In genomic region chr1:17572264-17572985, GRCh38 we compare ENCODE assay signal across 12 cellular contexts. TPM values are rescaled to one million over a fixed set of nuclear protein-coding genes. Genes with fewer than 3 reads are reported as not detected.
A peak's percentile ranks its signal among the peaks of the same experiment; 100 is the strongest.
DNase-seq lines count a peak whose midpoint lies in the region; ATAC-seq, FAIRE-seq and TF ChIP-seq lines count a peak whose summit lies in the region.
"Had no signal": no experiment of that assay in that cellular context is flagged by ENCODE, and none has a peak within 500 bp of the region (broad histone marks: within the 10 kb centered on the region; RNA-seq: fewer than 3 reads in every experiment).

No MANE protein-coding gene starts in this region.

- H3K27me3 ChIP-seq in SK-N-SH (ENCODE audit: insufficient read depth) (no peaks in the 10 kb centered on the region), gastroesophageal sphincter (no peaks in the 10 kb centered on the region), small intestine (ENCODE audit: control insufficient read depth in 2 of 2, insufficient read depth in 2 of 2, low read length in 2 of 2) (no peaks in the 10 kb centered on the region)

- H3F3A ChIP-seq in SK-N-SH (replicated peaks; ENCODE audit: insufficient read depth), result peaks cover 13% of the 10 kb centered on the region

- H3K36me3 ChIP-seq in SK-N-SH (replicated peaks in 1 of 2; ENCODE audit: control insufficient read depth in 1 of 2, insufficient read depth in 2 of 2, low read length in 1 of 2) (no peaks in the 10 kb centered on the region), OCI-LY7 (ENCODE audit: insufficient read depth, low read length) (no peaks in the 10 kb centered on the region), gastroesophageal sphincter (no peaks in the 10 kb centered on the region), small intestine (ENCODE audit: control insufficient read depth in 2 of 2, insufficient read depth in 2 of 2, low read length in 2 of 2) (no peaks in the 10 kb centered on the region)

- TF ChIP-seq RAD21 in SK-N-SH (IDR thresholded peaks at IDR 0.05; ENCODE audit: low read length), result no peak; the same call in 1 of the 2 replicates

- CTCF ChIA-PET in SK-N-SH (lab: Yijun Ruan, JAX) (interaction anchor here (0.6 to 5.8 kb wide), 17 partner anchors 8 to 181 kb away, joined by 3 to 42 read pairs (median 3); no protein-coding TSS in a partner anchor), OCI-LY7 (lab: Charles Lee; ENCODE audit: unreplicated experiment) (interaction anchor here (1.4 kb wide), 1 partner anchor 9 kb away, joined by 5 read pairs; no protein-coding TSS in a partner anchor)

- H3K79me2 ChIP-seq in SK-N-SH (ENCODE audit: insufficient read depth) (peaks cover 52% of the 10 kb centered on the region), OCI-LY7 (ENCODE audit: insufficient read depth, low read depth, low read length) (no peaks in the 10 kb centered on the region)

- TF ChIP-seq CTCF in SK-N-SH (IDR thresholded peaks at IDR 0.05) (peak; percentile 40), OCI-LY7 (conservative IDR thresholded peaks at IDR 0.05; ENCODE audit: low read length) (peak; percentile 69), gastroesophageal sphincter (IDR thresholded peaks at IDR 0.05) (no peak)

- H3K9me3 ChIP-seq in SK-N-SH (no peaks in the 10 kb centered on the region), OCI-LY7 (ENCODE audit: low read length) (no peaks in the 10 kb centered on the region), gastroesophageal sphincter (no peaks in the 10 kb centered on the region), small intestine (ENCODE audit: control insufficient read depth, low read depth) (no peaks in the 10 kb centered on the region)

- no peak overlapping the region for H3K27ac ChIP-seq in SK-N-SH (ENCODE audit: low read depth in 2 of 2, low read length in 1 of 2)
- no peak overlapping the region for H3K27ac ChIP-seq in OCI-LY7 (ENCODE audit: low read depth, low read length, poor library complexity, severe bottlenecking)
- peak overlapping the region in 3 of 4 donors; percentile 92 to 97 (median 95) for H3K27ac ChIP-seq in gastroesophageal sphincter
- peak overlapping the region in 1 of 2 donors; percentile 67 for H3K27ac ChIP-seq in small intestine (ENCODE audit: low read depth in 1 of 2, low read length in 1 of 2)

- no peak for FAIRE-seq in small intestine (lab: Jason Lieb, UNC)
- FAIRE-seq: astrocyte had no signal

- POLR2A ChIA-PET in SK-N-SH (lab: Yijun Ruan, JAX) (interaction anchor here (1.4 kb wide), 1 partner anchor 15 kb away, joined by 3 read pairs; no protein-coding TSS in a partner anchor), OCI-LY7 (lab: Charles Lee) (interaction anchor here (0.5 to 0.6 kb wide), 2 partner anchors 16 to 1970 kb away, joined by 3 to 6 read pairs; no protein-coding TSS in a partner anchor)

- no TSS peak for BruUV-seq in OCI-LY7 (replicated peaks; lab: Mats Ljungman, UMichigan)

- H2AFZ ChIP-seq in SK-N-SH (ENCODE audit: low read depth), result no peak overlapping the region
- no peak overlapping the region for H2AFZ ChIP-seq in OCI-LY7 (ENCODE audit: low read length)

- H4K20me1 ChIP-seq in SK-N-SH (ENCODE audit: insufficient read depth) (peaks cover 6% of the 10 kb centered on the region; the same call in 1 of the 2 replicates), OCI-LY7 (ENCODE audit: insufficient read depth, low read length) (no peaks in the 10 kb centered on the region)

- intact Hi-C loops in OCI-LY7 (cut with micrococcal nuclease; ENCODE audit: unreplicated experiment), result loop anchor here (1.0 kb wide), 1 partner anchor 70 kb away; no protein-coding TSS in a partner anchor

- TF ChIP-seq EP300 in SK-N-SH (IDR thresholded peaks at IDR 0.05; ENCODE audit: borderline replicate concordance in 1 of 2, low read depth in 1 of 2, low read length in 1 of 2), result no peak
- TF ChIP-seq EP300 in gastroesophageal sphincter (IDR thresholded peaks at IDR 0.05), result no peak

- DNase-seq in SK-N-SH (no peak), OCI-LY7 (ENCODE audit: low spot score) (peak; percentile 54), small intestine (peak; percentile 43), NCI-H526 treated with DMSO at 0.1 percent for 48 hours (lab: John Stamatoyannopoulos, UW) (no peak), NCI-H1417 (lab: John Stamatoyannopoulos, UW) (no peak)
- no peak for DNase-seq in stimulated activated CD8-positive, alpha-beta memory T cell treated with anti-CD3 and anti-CD28 coated beads, Interleukin-4, amount 100 ng/mL, for 48 hours
- DNase-seq: ACHN; hippocampal formation; NK-92 treated with Interleukin-12 subunit alpha and Interleukin-12 subunit beta, amount 100 ng/mL, for 24 hours had no signal

- 99% methylated on average over 9 of the region's 9 CpGs for WGBS in SK-N-SH (ENCODE audit: low lambda C conversion rate)
- WGBS in gastroesophageal sphincter (ENCODE audit: low coverage in 1 of 2), 2 donors, result no CpG with 5 or more reads among the region's 9 CpGs
- WGBS in small intestine, 3 donors, result 62 to 78% (median 71%) methylated on average over 9 of the region's 9 CpGs

- H3K4me3 ChIP-seq in SK-N-SH (ENCODE audit: low read depth in 2 of 2, low read length in 1 of 2) (no peak overlapping the region), OCI-LY7 (ENCODE audit: low read depth, low read length, poor library complexity, severe bottlenecking) (no peak overlapping the region), gastroesophageal sphincter (no peak overlapping the region), small intestine (ENCODE audit: low read depth in 1 of 2, low read length in 2 of 2) (no peak overlapping the region)

- H3K4me2 ChIP-seq in SK-N-SH, result no peak overlapping the region
- no peak overlapping the region for H3K4me2 ChIP-seq in OCI-LY7 (ENCODE audit: low read length)

- no peak for TF ChIP-seq POLR2A in gastroesophageal sphincter (IDR thresholded peaks at IDR 0.05)

- no peak overlapping the region for H3K9ac ChIP-seq in SK-N-SH

- H3K4me1 ChIP-seq in SK-N-SH (ENCODE audit: control insufficient read depth in 1 of 2, insufficient read depth in 2 of 2, low read depth in 1 of 2, low read length in 1 of 2) (peaks cover 12 to 41% of the 10 kb centered on the region in 2 experiments; a peak in 3 of 4 replicates), OCI-LY7 (ENCODE audit: insufficient read depth, low read length, poor library complexity, severe bottlenecking) (no peaks in the 10 kb centered on the region), gastroesophageal sphincter (peaks cover 18 to 99% (median 76%) of the 10 kb centered on the region in 3 donors), small intestine (ENCODE audit: control insufficient read depth in 2 of 2, insufficient read depth in 1 of 2, low read depth in 1 of 2, low read length in 1 of 2) (peaks cover 0 to 6% of the 10 kb centered on the region in 2 donors)

- H3K9me2 ChIP-seq in SK-N-SH (no peaks in the 10 kb centered on the region), OCI-LY7 (ENCODE audit: insufficient read depth, low read length) (no peaks in the 10 kb centered on the region)

- ATAC-seq in SK-N-SH treated with all-trans-retinoic acid at 6 μM for 48 hours (no peak), gastroesophageal sphincter (no peak)

TF ChIP-seq in SK-N-SH, 30 proteins besides CTCF, POLR2A, EP300 and RAD21:
- no peak for TF ChIP-seq RXRA (IDR thresholded peaks at IDR 0.05; ENCODE audit: borderline replicate concordance, low read depth)
- 0 out of 2 replicates have a peak, but pooled peaks have one; percentile 7 for TF ChIP-seq SMC3 (IDR thresholded peaks at IDR 0.05; ENCODE audit: low read depth, low read length)

TF ChIP-seq in SK-N-SH treated with all-trans-retinoic acid at 6 μM for 48 hours, 23 proteins besides CTCF, POLR2A, EP300 and RAD21:
- TF ChIP-seq RARB (CRISPR knock-in tag; IDR thresholded peaks at IDR 0.05), result no peak
- TF ChIP-seq, protein P1, sequence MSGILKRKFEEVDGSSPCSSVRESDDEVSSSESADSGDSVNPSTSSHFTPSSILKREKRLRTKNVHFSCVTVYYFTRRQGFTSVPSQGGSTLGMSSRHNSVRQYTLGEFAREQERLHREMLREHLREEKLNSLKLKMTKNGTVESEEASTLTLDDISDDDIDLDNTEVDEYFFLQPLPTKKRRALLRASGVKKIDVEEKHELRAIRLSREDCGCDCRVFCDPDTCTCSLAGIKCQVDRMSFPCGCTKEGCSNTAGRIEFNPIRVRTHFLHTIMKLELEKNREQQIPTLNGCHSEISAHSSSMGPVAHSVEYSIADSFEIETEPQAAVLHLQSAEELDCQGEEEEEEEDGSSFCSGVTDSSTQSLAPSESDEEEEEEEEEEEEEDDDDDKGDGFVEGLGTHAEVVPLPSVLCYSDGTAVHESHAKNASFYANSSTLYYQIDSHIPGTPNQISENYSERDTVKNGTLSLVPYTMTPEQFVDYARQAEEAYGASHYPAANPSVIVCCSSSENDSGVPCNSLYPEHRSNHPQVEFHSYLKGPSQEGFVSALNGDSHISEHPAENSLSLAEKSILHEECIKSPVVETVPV (CRISPR knock-in tag; IDR thresholded peaks at IDR 0.05), result no peak
- TF ChIP-seq OSR1 (CRISPR knock-in tag; IDR thresholded peaks at IDR 0.05), result no peak
- TF ChIP-seq ZC3H10 (CRISPR knock-in tag; IDR thresholded peaks at IDR 0.05), result no peak
- TF ChIP-seq ESRRG (CRISPR knock-in tag; IDR thresholded peaks at IDR 0.05), result no peak
- no peak for TF ChIP-seq TOX (CRISPR knock-in tag; IDR thresholded peaks at IDR 0.05; ENCODE audit: borderline replicate concordance)
- TF ChIP-seq PPARA (CRISPR knock-in tag; IDR thresholded peaks at IDR 0.05; ENCODE audit: borderline replicate concordance), result no peak

RNA-seq across cellular contexts. Expression of gene ARHGEF10L, which starts 32.9 kb away (rescaled TPM):
- polyA plus RNA-seq in SK-N-SH (2012; rRNA removed), result 12.5 and 12.6 TPM in 2 replicates
- 3.7 and 6.3 TPM in 2 replicates for polyA plus RNA-seq in SK-N-SH (2012; cell fraction: cytosol; rRNA removed)
- polyA plus RNA-seq in SK-N-SH (2012; cell fraction: nucleus; rRNA removed), result 35.6 and 35.9 TPM in 2 replicates
- 0.39 TPM in 1 of 2 replicates, not detected in the other for total RNA-seq in OCI-LY7 (2014; rRNA removed; shearing (Covaris generic))
- 2.3 and 2.4 TPM in 2 replicates for total RNA-seq in OCI-LY7 (2022)
- total RNA-seq in gastroesophageal sphincter, result 10 to 100 TPM; 50.9 to 97.0 (median 80.3) TPM
- polyA plus RNA-seq in small intestine, result 10 to 100 TPM in 1 of 3 donors, 1 to 10 TPM in 2; 5.6 to 62.1 (median 7.8) TPM

Comparison
In these comparisons a context has a peak if more than half of its experiments do, and no peak if none do; other contexts are left out.
1. DNase-seq: peak in OCI-LY7 (single experiment) and small intestine (single experiment); none in SK-N-SH (single experiment), NCI-H526 treated with DMSO at 0.1 percent for 48 hours (single experiment), stimulated activated CD8-positive, alpha-beta memory T cell treated with anti-CD3 and anti-CD28 coated beads, Interleukin-4, amount 100 ng/mL, for 48 hours (single experiment) and NCI-H1417 (0 of 3).
2. H3K27ac ChIP-seq: peak in gastroesophageal sphincter (3 of 4); none in SK-N-SH (0 of 2) and OCI-LY7 (single experiment).
3. CTCF ChIP-seq: peak in SK-N-SH (single experiment) and OCI-LY7 (single experiment); none in gastroesophageal sphincter (0 of 4).
4. RNA of gene ARHGEF10L, which starts 32.9 kb away (total RNA-seq): 50.9 to 97.0 TPM in gastroesophageal sphincter; 0.39 to 2.4 TPM in OCI-LY7; every median in the first group is over 10 times any median in the second.